In genomic region chr14:64508215-64508776, GRCh38 we compare ENCODE assay signal across 10 cellular contexts. TPM values are rescaled to one million over a fixed set of nuclear protein-coding genes. Genes with fewer than 3 reads are reported as not detected.
DNase-seq lines count a peak whose midpoint lies in the region; ATAC-seq and TF ChIP-seq lines count a peak whose summit lies in the region.
"Had no signal": no experiment of that assay in that cellular context is flagged by ENCODE, and none has a peak within 500 bp of the region (broad histone marks: within the 10 kb centered on the region; RNA-seq: fewer than 3 reads in every experiment).

No MANE protein-coding gene starts in this region.

- DNase-seq in CD8-positive, alpha-beta T cell = no peak
- DNase-seq in GM23338 (ENCODE audit: low spot score) (no peak), T-cell (no peak), medulla oblongata (ENCODE audit: extremely low spot score) (peak; percentile 41), ureter (ENCODE audit: low spot score) (no peak), NCI-H748 treated with DMSO at 0.1 percent for 48 hours (lab: John Stamatoyannopoulos, UW) (no peak)
- no peak for DNase-seq in stimulated activated CD4-positive, alpha-beta T cell treated with anti-CD3 and anti-CD28 coated beads, Interleukin-1b, Interleukin-23, amount 100 ng/mL, for 48 hours
- DNase-seq: NCI-H510A treated with DMSO at 0.1 percent for 48 hours had no signal

- ATAC-seq in CD8-positive, alpha-beta T cell = no peak
- ATAC-seq in GM23338 (no peak), T-cell (replicated peaks in 1 of 4) (no peak), HG03108 (IDR thresholded peaks at IDR 0.05; ENCODE audit: unreplicated experiment) (no peak)
- ATAC-seq: activated CD4-positive, CD25-positive, alpha-beta regulatory T cell treated with anti-CD3 and anti-CD28 coated beads, Interleukin-2, amount 50 U/mL, for 24 hours had no signal

- peak overlapping the region; percentile 91 for H3K4me3 Mint-ChIP-seq in CD8-positive, alpha-beta T cell
- H3K4me3 Mint-ChIP-seq in GM23338 = no peak overlapping the region
- peak overlapping the region; percentile 17 to 92 (median 91) for H3K4me3 Mint-ChIP-seq in T-cell

- POLR2A ChIA-PET in CD8-positive, alpha-beta T cell (lab: Charles Lee) = no interaction called here
- POLR2A ChIA-PET in T-cell (lab: Charles Lee) = interaction anchor here (0.6 to 1.2 kb wide), 2 partner anchors 13 to 45 kb away, joined by 3 to 4 read pairs; no protein-coding TSS in a partner anchor

- peaks cover 15% of the 10 kb centered on the region for H4K20me1 ChIP-seq in GM23338 (replicated peaks; ENCODE audit: insufficient read depth)

- intact Hi-C loops in CD8-positive, alpha-beta T cell (cut with DNase I, micrococcal nuclease) = loop anchor here (5.0 kb wide), 1 partner anchor 41 kb away; the partner anchor contains the start of gene AKAP5 (in 2 of the 2)

- H3K27me3 ChIP-seq in CD8-positive, alpha-beta T cell (ENCODE audit: insufficient read depth, low read length) = no peaks in the 10 kb centered on the region
- H3K27me3 ChIP-seq in GM23338 (ENCODE audit: insufficient read depth) = no peaks in the 10 kb centered on the region

- H3K4me3 ChIP-seq in CD8-positive, alpha-beta T cell (ENCODE audit: low read depth, low read length) = no peak overlapping the region
- no peak overlapping the region for H3K4me3 ChIP-seq in GM23338

- CTCF ChIA-PET in CD8-positive, alpha-beta T cell (lab: Charles Lee) = interaction anchor here (1.0 to 7.6 kb wide), 5 partner anchors 12 to 164 kb away, joined by 3 to 56 read pairs (median 19); no protein-coding TSS in a partner anchor
- CTCF ChIA-PET in T-cell (lab: Charles Lee) = interaction anchor here (0.7 to 1.4 kb wide), 5 partner anchors 10 to 931 kb away, joined by 3 to 4 read pairs (median 3); no protein-coding TSS in a partner anchor

- peak overlapping the region; percentile 34 for H3K27ac Mint-ChIP-seq in CD8-positive, alpha-beta T cell
- H3K27ac Mint-ChIP-seq in GM23338 = no peak overlapping the region
- peak overlapping the region; percentile 71 to 94 for H3K27ac Mint-ChIP-seq in T-cell

- no peak overlapping the region for H2AFZ ChIP-seq in GM23338

- H3K9me3 Mint-ChIP-seq in CD8-positive, alpha-beta T cell = no peaks in the 10 kb centered on the region
- H3K9me3 Mint-ChIP-seq in GM23338 (no peaks in the 10 kb centered on the region), T-cell (no peaks in the 10 kb centered on the region)

- no peak overlapping the region for H3K27ac ChIP-seq in CD8-positive, alpha-beta T cell (ENCODE audit: low read depth, low read length)
- no peak overlapping the region for H3K27ac ChIP-seq in GM23338 (ENCODE audit: low read depth)

- peaks cover 72% of the 10 kb centered on the region for H3K4me1 Mint-ChIP-seq in CD8-positive, alpha-beta T cell (ENCODE audit: low read depth)
- H3K4me1 Mint-ChIP-seq in GM23338 (peaks cover 53% of the 10 kb centered on the region), T-cell (peaks cover 71 to 86% (median 77%) of the 10 kb centered on the region in 3 donors)

- H3K79me2 ChIP-seq in GM23338 (replicated peaks; ENCODE audit: insufficient read depth) = peaks cover 81% of the 10 kb centered on the region

- H3K4me2 ChIP-seq in GM23338 = peak overlapping the region; percentile 59

- TF ChIP-seq CTCF in CD8-positive, alpha-beta T cell (IDR thresholded peaks at IDR 0.05) = no peak
- no peak for TF ChIP-seq CTCF in GM23338 (conservative IDR thresholded peaks at IDR 0.05; ENCODE audit: low read depth in 2 of 2)

- peaks cover 7% of the 10 kb centered on the region; the same call in 1 of the 2 replicates for H3F3A ChIP-seq in GM23338 (replicated peaks; ENCODE audit: low read depth)

- H3K9me3 ChIP-seq in CD8-positive, alpha-beta T cell (ENCODE audit: low read length) = no peaks in the 10 kb centered on the region

- peaks cover 27% of the 10 kb centered on the region for H3K36me3 Mint-ChIP-seq in CD8-positive, alpha-beta T cell
- no peaks in the 10 kb centered on the region; the same call in 2 of the 3 replicates for H3K36me3 Mint-ChIP-seq in GM23338 (ENCODE audit: low read depth)
- peaks cover 6% of the 10 kb centered on the region for H3K36me3 Mint-ChIP-seq in T-cell

- peaks cover 62% of the 10 kb centered on the region for H3K4me1 ChIP-seq in CD8-positive, alpha-beta T cell (ENCODE audit: insufficient read depth, low read length)
- H3K4me1 ChIP-seq in GM23338 (ENCODE audit: insufficient read depth) = peaks cover 49% of the 10 kb centered on the region

- H3K9me2 ChIP-seq in GM23338 (ENCODE audit: insufficient read depth) = no peaks in the 10 kb centered on the region

- H3K27me3 Mint-ChIP-seq in CD8-positive, alpha-beta T cell (ENCODE audit: low read depth) = no peaks in the 10 kb centered on the region
- peaks cover 12% of the 10 kb centered on the region for H3K27me3 Mint-ChIP-seq in GM23338 (ENCODE audit: insufficient read depth, low read depth, poor library complexity)
- no peaks in the 10 kb centered on the region for H3K27me3 Mint-ChIP-seq in T-cell

- H3K36me3 ChIP-seq in CD8-positive, alpha-beta T cell (ENCODE audit: insufficient read depth, low read length) = no peaks in the 10 kb centered on the region
- no peaks in the 10 kb centered on the region for H3K36me3 ChIP-seq in GM23338 (ENCODE audit: insufficient read depth)

TF ChIP-seq in GM23338, 12 proteins besides CTCF, POLR2A, EP300 and RAD21 (continues in another document):
- TF ChIP-seq EZH2 (IDR thresholded peaks at IDR 0.05; ENCODE audit: low read depth, unreplicated experiment) (no peak), ZNF331 (CRISPR knock-in tag; IDR thresholded peaks at IDR 0.05; ENCODE audit: low read depth) (no peak), EZH2phosphoT487 (IDR thresholded peaks at IDR 0.05; ENCODE audit: unreplicated experiment) (no peak), REST (IDR thresholded peaks at IDR 0.05; ENCODE audit: unreplicated experiment) (no peak), STAT1 (IDR thresholded peaks at IDR 0.05; ENCODE audit: unreplicated experiment) (no peak), JUNB (IDR thresholded peaks at IDR 0.05; ENCODE audit: unreplicated experiment) (no peak)

RNA-seq across cellular contexts. Expression of gene ZBTB1, which starts 3.7 kb away (rescaled TPM):
- 100 to 1,000 TPM; 200 to 205 TPM for total RNA-seq in CD8-positive, alpha-beta T cell
- 32.5 and 33.0 TPM in 2 replicates for total RNA-seq in GM23338 (2014; rRNA removed; shearing (Covaris generic))
- polyA plus RNA-seq in GM23338 (2016; fragmentation: Nextera tagmentation; extraction: Ambion mirVana) = 10.3 and 11.2 TPM in 2 replicates
- total RNA-seq in T-cell (100 to 1,000 TPM in 2 of 5 donors, 10 to 100 TPM in 3; 69.2 to 130 (median 72.4) TPM), ureter (51.1 TPM)

RNA-seq across cellular contexts. Expression of gene ZBTB25, which starts 4.7 kb away (rescaled TPM):
- 10 to 100 TPM; 42.3 to 43.8 TPM for total RNA-seq in CD8-positive, alpha-beta T cell
- total RNA-seq in GM23338 (2014; rRNA removed; shearing (Covaris generic)) = 8.0 and 8.9 TPM in 2 replicates
- 4.1 and 5.8 TPM in 2 replicates for polyA plus RNA-seq in GM23338 (2016; fragmentation: Nextera tagmentation; extraction: Ambion mirVana)
- total RNA-seq in T-cell (10 to 100 TPM; 48.0 to 71.9 (median 51.2) TPM), ureter (23.8 TPM)

RNA-seq across cellular contexts. Expression of gene HSPA2, which starts 32.2 kb away (rescaled TPM):
- total RNA-seq in CD8-positive, alpha-beta T cell = 1 to 10 TPM; 2.1 to 2.6 TPM
- 114 and 130 TPM in 2 replicates for total RNA-seq in GM23338 (2014; rRNA removed; shearing (Covaris generic))
- polyA plus RNA-seq in GM23338 (2016; fragmentation: Nextera tagmentation; extraction: Ambion mirVana) = 86.1 and 88.5 TPM in 2 replicates
- total RNA-seq in T-cell (1 to 10 TPM; 1.2 to 2.7 (median 2.1) TPM), ureter (36.7 TPM)

RNA-seq across cellular contexts. Expression of gene PPP1R36, which starts 41.5 kb away (rescaled TPM):
- total RNA-seq in CD8-positive, alpha-beta T cell = under 1 TPM in 1 of 2 experiments, not detected in 1; 0.22 TPM
- 0.42 TPM in 1 of 2 replicates, not detected in the other for total RNA-seq in GM23338 (2014; rRNA removed; shearing (Covaris generic))
- polyA plus RNA-seq in GM23338 (2016; fragmentation: Nextera tagmentation; extraction: Ambion mirVana) = 0.45 and 1.4 TPM in 2 replicates
- not detected for total RNA-seq in T-cell
- total RNA-seq in ureter = 4.6 TPM

RNA-seq across cellular contexts. Expression of gene AKAP5, which starts 43.0 kb away (rescaled TPM):
- 1 to 10 TPM; 3.7 TPM for total RNA-seq in CD8-positive, alpha-beta T cell
- 3.2 and 3.4 TPM in 2 replicates for total RNA-seq in GM23338 (2014; rRNA removed; shearing (Covaris generic))
- polyA plus RNA-seq in GM23338 (2016; fragmentation: Nextera tagmentation; extraction: Ambion mirVana) = 1.0 and 1.2 TPM in 2 replicates
- total RNA-seq in T-cell = 1 to 10 TPM in 1 of 5 donors, under 1 TPM in 4; 0.26 to 2.0 (median 0.55) TPM
- 0.96 TPM for total RNA-seq in ureter

Comparison
In these comparisons a context has a peak if more than half of its experiments do, and no peak if none do; other contexts are left out.
1. RNA of gene HSPA2, which starts 32.2 kb away (total RNA-seq): 114 to 130 TPM in GM23338 and 36.7 TPM in ureter (single experiment); 2.1 to 2.6 TPM in CD8-positive, alpha-beta T cell and 1.2 to 2.7 TPM in T-cell; every median in the first group is over 10 times any median in the second.